In genomic region chr13:78238911-78239310, GRCh38 we compare ENCODE assay signal across 13 cellular contexts.
"Had no signal": no experiment of that assay in that cellular context is flagged by ENCODE, and none has a peak within 500 bp of the region (broad histone marks: within the 10 kb centered on the region; RNA-seq: fewer than 3 reads in every experiment).

No MANE protein-coding gene starts in this region.

- H3K4me3 ChIP-seq: esophagus muscularis mucosa, heart left ventricle, left ventricle myocardium inferior, smooth muscle cell, tibial nerve, vagina had no signal

- H3K27me3 ChIP-seq: esophagus muscularis mucosa, tibial nerve, vagina had no signal

- H3K27ac ChIP-seq: esophagus muscularis mucosa, heart left ventricle, left ventricle myocardium inferior, tibial nerve, vagina, VCaP had no signal

- DNase-seq: activated CD4-positive, alpha-beta memory T cell treated with anti-CD3 and anti-CD28 coated beads, Interleukin-2, amount 10 ng/mL, durations not matched to agents 7 days and 5 days; activated T-cell treated with anti-CD3 and anti-CD28 coated beads, Interleukin-2, amount 50 U/mL, for 72 hours; foreskin fibroblast; heart left ventricle; left ventricle myocardium inferior; mesenchymal stem cell; retina; T-helper 9 cell had no signal
